In genomic region chr2:95633626-95634259, GRCh38 we compare ENCODE assay signal across 13 cellular contexts. TPM values are rescaled to one million over a fixed set of nuclear protein-coding genes. Genes with fewer than 3 reads are reported as not detected.
DNase-seq lines count a peak whose midpoint lies in the region; ATAC-seq, FAIRE-seq and TF ChIP-seq lines count a peak whose summit lies in the region.
"Not testable (repeated sequence)": the region's sequence is repeated elsewhere in the genome, so short reads cannot be mapped to it uniquely, and the experiment has no call there.
"Had no signal": no experiment of that assay in that cellular context is flagged by ENCODE, and none has a peak within 500 bp of the region (broad histone marks: within the 10 kb centered on the region; RNA-seq: fewer than 3 reads in every experiment).

No MANE protein-coding gene starts in this region.

- H3K4me3 ChIP-seq in endothelial cell of umbilical vein (replicated peaks in 1 of 3; ENCODE audit: insufficient read depth in 1 of 3, low read depth in 1 of 3, low read length in 3 of 3); right cardiac atrium (ENCODE audit: low read length); lung; upper lobe of right lung: not testable (repeated sequence)

- intact Hi-C loops in endothelial cell of umbilical vein (cut with micrococcal nuclease); Right ventricle myocardium inferior (cut with DNase I); right cardiac atrium (cut with DNase I); upper lobe of right lung (cut with DNase I): not testable (repeated sequence)

- dilution Hi-C loops in endothelial cell of umbilical vein (cut with MboI; ENCODE audit: extremely low pct_ligation_motif_present, low sequenced_read_pairs) = not testable (repeated sequence)

- H3K9ac ChIP-seq in endothelial cell of umbilical vein (replicated peaks; ENCODE audit: extremely low read depth, insufficient read depth, low read length) = not testable (repeated sequence)

- not testable (repeated sequence) for H3K27ac ChIP-seq in endothelial cell of umbilical vein (ENCODE audit: insufficient read depth, low read depth, low read length); right cardiac atrium (ENCODE audit: low read length); lung (ENCODE audit: low read depth in 1 of 2, low read length in 1 of 2); upper lobe of right lung

- not testable (repeated sequence) for H3K4me2 ChIP-seq in endothelial cell of umbilical vein (ENCODE audit: insufficient read depth, low read length)

- TF ChIP-seq CTCF in endothelial cell of umbilical vein (IDR thresholded peaks at IDR 0.05; ENCODE audit: extremely low read depth in 1 of 2, insufficient read depth in 1 of 2, low read depth in 1 of 2, low read length in 2 of 2); lung (IDR thresholded peaks at IDR 0.05; ENCODE audit: control extremely low read depth, extremely low read depth); upper lobe of right lung (IDR thresholded peaks at IDR 0.05): not testable (repeated sequence)

- H3K4me1 ChIP-seq in endothelial cell of umbilical vein (ENCODE audit: control insufficient read depth, extremely low read depth, insufficient read depth, low read length); right cardiac atrium (ENCODE audit: control insufficient read depth, insufficient read depth, low read length); lung (ENCODE audit: control insufficient read depth in 2 of 2, insufficient read depth in 2 of 2, low read length in 2 of 2); upper lobe of right lung: not testable (repeated sequence)

- H2AFZ ChIP-seq in endothelial cell of umbilical vein (ENCODE audit: low read depth, low read length) = not testable (repeated sequence)

- peak; percentile 72 for ATAC-seq in Right ventricle myocardium inferior
- peak; percentile 40 to 54 for ATAC-seq in right cardiac atrium
- ATAC-seq in lung (ENCODE audit: insufficient read depth, low FRiP score) = peak; percentile 11
- ATAC-seq in upper lobe of right lung = peak; percentile 69

- not testable (repeated sequence) for H3K27me3 ChIP-seq in endothelial cell of umbilical vein (ENCODE audit: control insufficient read depth in 2 of 2, insufficient read depth in 2 of 2, low read length in 2 of 2); right cardiac atrium (ENCODE audit: control insufficient read depth, insufficient read depth); lung (ENCODE audit: control insufficient read depth, insufficient read depth); upper lobe of right lung

- CTCF ChIA-PET in endothelial cell of umbilical vein (lab: Charles Lee) = not testable (repeated sequence)

- not testable (repeated sequence) for BruUV-seq in endothelial cell of umbilical vein (replicated peaks; lab: Mats Ljungman, UMichigan)

- no CpG with 5 or more reads among the region's 2 CpGs for WGBS in right cardiac atrium
- no CpG with 5 or more reads among the region's 2 CpGs for WGBS in lung, 2 donors

- not testable (repeated sequence) for H3K36me3 ChIP-seq in endothelial cell of umbilical vein (ENCODE audit: control insufficient read depth in 2 of 2, extremely low read depth in 1 of 2, insufficient read depth in 2 of 2, low read length in 2 of 2); lung (ENCODE audit: control insufficient read depth in 2 of 2, insufficient read depth in 2 of 2, low read length in 2 of 2); upper lobe of right lung

- FAIRE-seq in H54 (lab: Jason Lieb, UNC) (peak; percentile 92), RCC 7860 (lab: Jason Lieb, UNC) (peak; percentile 94), endothelial cell of umbilical vein (lab: Jason Lieb, UNC) (peak; percentile 69)

- POLR2A ChIA-PET in endothelial cell of umbilical vein (lab: Charles Lee) = not testable (repeated sequence)

- not testable (repeated sequence) for TF ChIP-seq POLR2A in H54 (IDR thresholded peaks at IDR 0.05; ENCODE audit: low read depth, low read length); endothelial cell of umbilical vein (IDR thresholded peaks at IDR 0.05; ENCODE audit: low read depth, low read length)

- H3K79me2 ChIP-seq in endothelial cell of umbilical vein (ENCODE audit: control insufficient read depth, insufficient read depth, low read length) = not testable (repeated sequence)

- not testable (repeated sequence) for H3K9me3 ChIP-seq in endothelial cell of umbilical vein (replicated peaks; ENCODE audit: control insufficient read depth, insufficient read depth, low read length); right cardiac atrium (ENCODE audit: control insufficient read depth, low read length); lung (ENCODE audit: control insufficient read depth in 2 of 2, insufficient read depth in 1 of 2, low read length in 1 of 2); upper lobe of right lung

- H3K9me1 ChIP-seq in endothelial cell of umbilical vein (replicated peaks; ENCODE audit: control insufficient read depth, extremely low read depth, insufficient read depth, low read length) = not testable (repeated sequence)

- H4K20me1 ChIP-seq in endothelial cell of umbilical vein (replicated peaks; ENCODE audit: control insufficient read depth, extremely low read depth, insufficient read depth, low read length) = not testable (repeated sequence)

- not testable (repeated sequence) for DNase-seq in H54 (ENCODE audit: insufficient read length, low spot score); RCC 7860 (ENCODE audit: low spot score); endothelial cell of umbilical vein (ENCODE audit: low read depth, low spot score); Right ventricle myocardium inferior (ENCODE audit: missing footprints); right cardiac atrium; lung (ENCODE audit: low spot score); upper lobe of right lung

RNA-seq across cellular contexts. Expression of gene TRIM43, which starts 41.9 kb away (rescaled TPM):
- not detected in 2 replicates for total RNA-seq in endothelial cell of umbilical vein
- polyA plus RNA-seq in endothelial cell of umbilical vein = not detected in 2 replicates
- not detected in 2 replicates for polyA plus RNA-seq in endothelial cell of umbilical vein (2011; cell fraction: cytosol; rRNA removed)
- polyA plus RNA-seq in endothelial cell of umbilical vein (2011; cell fraction: nucleus; rRNA removed) = not detected in 2 replicates
- not detected in 2 replicates for polyA plus RNA-seq in endothelial cell of umbilical vein (2012)
- polyA minus RNA-seq in endothelial cell of umbilical vein = not detected in 2 replicates
- not detected for polyA minus RNA-seq in endothelial cell of umbilical vein (2011; cell fraction: cytosol; rRNA and poly(A)+ RNA removed)
- polyA minus RNA-seq in endothelial cell of umbilical vein (2011; cell fraction: nucleus; rRNA and poly(A)+ RNA removed) = not detected in 2 replicates
- not detected for total RNA-seq in Right ventricle myocardium inferior
- not detected for total RNA-seq in right cardiac atrium
- not detected for polyA plus RNA-seq in right cardiac atrium
- not detected for total RNA-seq in lung
- not detected for polyA plus RNA-seq in lung
- total RNA-seq in upper lobe of right lung = not detected
- total RNA-seq: Caco-2; CD4-positive, alpha-beta T cell; H1; HepG2 had no signal
- polyA plus RNA-seq: A549, BJ, H1, HepG2 had no signal

Comparison
In these comparisons a context has a peak if more than half of its experiments do, and no peak if none do; other contexts are left out.
1. ATAC-seq: peak in every context shown above with its lines; median percentile 72 in Right ventricle myocardium inferior; 69 in upper lobe of right lung; 47 in right cardiac atrium; 11 in lung.